In the genomic region with DNA sequence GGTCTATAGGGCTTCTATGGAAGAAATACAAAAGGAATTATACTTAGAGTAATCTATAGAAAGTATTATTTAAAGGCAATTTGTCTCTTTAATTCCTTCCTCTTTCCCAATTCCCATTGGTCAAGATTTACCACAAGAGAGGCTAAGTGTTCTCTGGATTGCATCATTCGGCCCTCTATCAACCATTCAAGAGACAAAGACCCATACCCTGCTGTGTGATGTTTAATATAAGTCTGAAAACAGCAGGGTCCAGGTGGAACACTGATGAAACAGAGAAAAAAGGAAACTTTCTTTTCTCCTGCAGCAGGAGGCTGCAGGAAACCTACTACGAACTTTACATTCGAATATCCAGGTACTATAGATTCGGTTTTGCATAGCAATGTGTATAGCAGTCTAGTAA, we compare ENCODE assay signal across 18 cellular contexts.
A peak's percentile ranks its signal among the peaks of the same experiment; 100 is the strongest.
DNase-seq lines count a peak whose midpoint lies in the region; ATAC-seq, FAIRE-seq and TF ChIP-seq lines count a peak whose summit lies in the region.
"Had no signal": no experiment of that assay in that cellular context is flagged by ENCODE, and none has a peak within 500 bp of the region (broad histone marks: within the 10 kb centered on the region; RNA-seq: fewer than 3 reads in every experiment).

No MANE protein-coding gene starts in this region.

- no peaks in the 10 kb centered on the region for H3K36me3 Mint-ChIP-seq in mesothelial cell of epicardium

- no peak overlapping the region for H4K91ac ChIP-seq in H1 (replicated peaks; ENCODE audit: insufficient read length, low read length)

- POLR2A ChIA-PET in H1 (lab: Charles Lee; ENCODE audit: partially characterized antibody), result no interaction called here

- no peaks in the 10 kb centered on the region for H3K79me1 ChIP-seq in H1 (ENCODE audit: low read depth, low read length)

- no peak for TF ChIP-seq RAD21 in H1 (IDR thresholded peaks at IDR 0.05 in 1 of 2, conservative IDR thresholded peaks at IDR 0.05 in 1 of 2; ENCODE audit: low read depth in 2 of 2, low read length in 2 of 2)

- H3K4me1 ChIP-seq in H1 (replicated peaks in 1 of 4; ENCODE audit: control insufficient read depth in 3 of 4, insufficient read depth in 4 of 4, low read length in 3 of 4), result peaks cover 0 to 3% (median 0%) of the 10 kb centered on the region in 4 experiments; a peak in 3 of 7 replicates
- H3K4me1 ChIP-seq in small intestine (ENCODE audit: control insufficient read depth in 2 of 2, insufficient read depth in 1 of 2, low read depth in 1 of 2, low read length in 1 of 2), result no peaks in the 10 kb centered on the region

- H4K20me1 ChIP-seq in H1 (replicated peaks in 1 of 2; ENCODE audit: control insufficient read depth in 1 of 2, insufficient read depth in 2 of 2, low read length in 2 of 2), result no peaks in the 10 kb centered on the region

- H3K9me3 Mint-ChIP-seq in mesothelial cell of epicardium, result peaks cover 5% of the 10 kb centered on the region

- WGBS in H1 (ENCODE audit: extremely low coverage in 1 of 2, insufficient coverage in 1 of 2, insufficient read length in 1 of 2, insufficient replicate concordance in 2 of 2, low coverage in 1 of 2, low lambda C conversion rate in 2 of 2, missing lambda C conversion rate in 1 of 2), 2 experiments, result 52% methylated on average over 4 of the region's 4 CpGs; no CpG with 5 or more reads in 1 of the 2 experiments
- 85 to 91% (median 85%) methylated on average over 4 of the region's 4 CpGs for WGBS in small intestine, 3 donors

- 0 out of 2 replicates have a peak overlapping the region, but pooled peaks have one; percentile 0 for H3K18ac ChIP-seq in H1 (ENCODE audit: extremely low read depth, low read length)

- H2BK20ac ChIP-seq in H1 (ENCODE audit: low read length), result no peak overlapping the region

- no peak overlapping the region for H2AK5ac ChIP-seq in H1 (ENCODE audit: low read depth, low read length)

- H3K27ac Mint-ChIP-seq in mesothelial cell of epicardium, result no peak overlapping the region
- H3K27ac Mint-ChIP-seq: B cell had no signal

- H3K56ac ChIP-seq in H1 (replicated peaks; ENCODE audit: insufficient read length, low read depth, low read length), result no peak overlapping the region

- no peak overlapping the region for H3K23ac ChIP-seq in H1 (ENCODE audit: insufficient read length)

- no peak for TF ChIP-seq POLR2A in H1 (IDR thresholded peaks at IDR 0.05; ENCODE audit: control extremely low read depth in 1 of 2, low read depth in 2 of 2, low read length in 2 of 2)

- no peak overlapping the region for H3K4ac ChIP-seq in H1 (replicated peaks; ENCODE audit: insufficient read length, low read depth, low read length)

- peak; percentile 10 for DNase-seq in NCI-H748 (lab: John Stamatoyannopoulos, UW; ENCODE audit: unreplicated experiment)
- no peak for DNase-seq in NCI-H748 treated with DMSO at 0.1 percent for 48 hours (lab: John Stamatoyannopoulos, UW)
- peak; percentile 52 for DNase-seq in NOMO-1 treated with DMSO at 0.1 percent for 48 hours (lab: John Stamatoyannopoulos, UW; ENCODE audit: unreplicated experiment)
- DNase-seq in H1 (ENCODE audit: low read depth in 1 of 2, low spot score in 2 of 2), result no peak
- DNase-seq in NCI-H1092 treated with DMSO at 0.1 percent for 48 hours (lab: John Stamatoyannopoulos, UW), result no peak
- no peak for DNase-seq in mesothelial cell of epicardium (ENCODE audit: low spot score in 2 of 2, unreplicated experiment in 2 of 2)
- DNase-seq in small intestine, result no peak
- DNase-seq: 8988T, DMS 273 treated with DMSO at 0.1 percent for 48 hours, DND-41, GM23248, NCI-H1105, NCI-H2081 treated with DMSO at 0.1 percent for 48 hours, NCI-H446 treated with DMSO at 0.1 percent for 48 hours, NCI-H774 had no signal

- ATAC-seq in HG03280 (IDR thresholded peaks at IDR 0.05; ENCODE audit: unreplicated experiment), result no peak

- H3K14ac ChIP-seq in H1 (ENCODE audit: insufficient read length), result no peak overlapping the region

- H3K4me3 ChIP-seq in H1 (ENCODE audit: extremely low read depth in 1 of 4, insufficient read depth in 2 of 4, low read depth in 3 of 4, low read length in 4 of 4) (no peak overlapping the region), small intestine (ENCODE audit: low read depth in 1 of 2, low read length in 2 of 2) (no peak overlapping the region)
- H3K4me3 ChIP-seq: GM23248 had no signal

- no peak overlapping the region for H2AFZ ChIP-seq in H1 (ENCODE audit: low read length)
- H2AFZ ChIP-seq: GM23248 had no signal

- no peak overlapping the region for H3K4me2 ChIP-seq in H1 (ENCODE audit: insufficient read depth in 1 of 2, low read depth in 2 of 2, low read length in 2 of 2)
- H3K4me2 ChIP-seq: KMS-11 had no signal

- no peaks in the 10 kb centered on the region for H3K27me3 Mint-ChIP-seq in mesothelial cell of epicardium (ENCODE audit: low read depth)
- H3K27me3 Mint-ChIP-seq: B cell had no signal

- H4K8ac ChIP-seq in H1 (ENCODE audit: extremely low read depth, insufficient read depth, low read length), result no peak overlapping the region

- TF ChIP-seq CTCF in H1 (IDR thresholded peaks at IDR 0.05; ENCODE audit: control extremely low read depth in 1 of 3, insufficient read depth in 1 of 3, low read depth in 1 of 3, low read length in 3 of 3) (no peak), mesothelial cell of epicardium (IDR thresholded peaks at IDR 0.05; ENCODE audit: unreplicated experiment) (no peak)

- H3K9ac ChIP-seq in H1 (replicated peaks in 1 of 4; ENCODE audit: extremely low read depth in 1 of 4, low read depth in 3 of 4, low read length in 3 of 4), result no peak overlapping the region
- H3K9ac ChIP-seq: GM23248, KMS-11 had no signal

- H4K5ac ChIP-seq in H1 (ENCODE audit: insufficient read length, low read depth, low read length), result peak overlapping the region; percentile 90

- H3K23me2 ChIP-seq in H1 (ENCODE audit: low read depth, low read length), result no peaks in the 10 kb centered on the region

- H3K9me3 ChIP-seq in H1 (ENCODE audit: insufficient read depth in 2 of 2, low read depth in 1 of 2, low read length in 1 of 2), result no peaks in the 10 kb centered on the region
- no peaks in the 10 kb centered on the region for H3K9me3 ChIP-seq in small intestine (ENCODE audit: control insufficient read depth, low read depth)

- no peak for TF ChIP-seq EP300 in H1 (IDR thresholded peaks at IDR 0.05; ENCODE audit: borderline replicate concordance in 1 of 2, low read depth in 2 of 2, low read length in 2 of 2)

- no peak overlapping the region for H3K4me3 Mint-ChIP-seq in mesothelial cell of epicardium
- H3K4me3 Mint-ChIP-seq: B cell had no signal

- H3K4me1 Mint-ChIP-seq in mesothelial cell of epicardium, result peaks cover 2% of the 10 kb centered on the region
- H3K4me1 Mint-ChIP-seq: B cell had no signal

- no peak for FAIRE-seq in H1 (lab: Jason Lieb, UNC)
- FAIRE-seq in small intestine (lab: Jason Lieb, UNC), result no peak

- H3K79me2 ChIP-seq in H1 (ENCODE audit: control insufficient read depth in 1 of 2, insufficient read depth in 2 of 2, low read length in 2 of 2), result no peaks in the 10 kb centered on the region

- no peak overlapping the region for H2BK120ac ChIP-seq in H1 (replicated peaks; ENCODE audit: low read depth, low read length)

- H3K27ac ChIP-seq in H1 (ENCODE audit: low read depth, low read length) (no peak overlapping the region), small intestine (ENCODE audit: low read depth in 1 of 2, low read length in 1 of 2) (no peak overlapping the region)
- H3K27ac ChIP-seq: GM23248, KMS-11 had no signal

- no peak overlapping the region for H2BK5ac ChIP-seq in H1 (ENCODE audit: low read depth, low read length)

- H2BK12ac ChIP-seq in H1 (ENCODE audit: low read depth, low read length), result no peak overlapping the region

- H2BK15ac ChIP-seq in H1 (ENCODE audit: low read length), result no peak overlapping the region

- CTCF ChIA-PET in H1 (lab: Charles Lee; ENCODE audit: partially characterized antibody), result no interaction called here

- H3K36me3 ChIP-seq in H1 (ENCODE audit: control insufficient read depth in 2 of 4, insufficient read depth in 4 of 4, low read length in 3 of 4), result no peaks in the 10 kb centered on the region
- H3K36me3 ChIP-seq in small intestine (ENCODE audit: control insufficient read depth in 2 of 2, insufficient read depth in 2 of 2, low read length in 2 of 2), result no peaks in the 10 kb centered on the region

- no peaks in the 10 kb centered on the region for H3K27me3 ChIP-seq in H1 (replicated peaks in 1 of 4; ENCODE audit: control insufficient read depth in 3 of 4, extremely low read depth in 1 of 4, insufficient read depth in 3 of 4, low read length in 3 of 4)
- H3K27me3 ChIP-seq in small intestine (ENCODE audit: control insufficient read depth in 2 of 2, insufficient read depth in 2 of 2, low read length in 2 of 2), result no peaks in the 10 kb centered on the region

TF ChIP-seq in H1, 55 proteins besides CTCF, POLR2A, EP300 and RAD21:
- no peak for TF ChIP-seq SIX5 (IDR thresholded peaks at IDR 0.05; ENCODE audit: low read depth, low read length)
- TF ChIP-seq, protein P1, sequence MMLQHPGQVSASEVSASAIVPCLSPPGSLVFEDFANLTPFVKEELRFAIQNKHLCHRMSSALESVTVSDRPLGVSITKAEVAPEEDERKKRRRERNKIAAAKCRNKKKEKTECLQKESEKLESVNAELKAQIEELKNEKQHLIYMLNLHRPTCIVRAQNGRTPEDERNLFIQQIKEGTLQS (IDR thresholded peaks at IDR 0.05; ENCODE audit: insufficient read depth, low read depth, low read length), result 0 out of 2 replicates have a peak, but pooled peaks have one; percentile 22
- TF ChIP-seq RXRA (IDR thresholded peaks at IDR 0.05; ENCODE audit: insufficient read depth, low read depth, low read length), result no peak
- TF ChIP-seq JUND (IDR thresholded peaks at IDR 0.05; ENCODE audit: low read length), result 0 out of 2 replicates have a peak, but pooled peaks have one; percentile 45
- TF ChIP-seq CTBP2 (IDR thresholded peaks at IDR 0.05; ENCODE audit: borderline replicate concordance, insufficient read depth, insufficient read length, low read length), result no peak
- no peak for TF ChIP-seq TAF7 (optimal IDR thresholded peaks at IDR 0.05; ENCODE audit: borderline replicate concordance, low read depth, low read length)
- TF ChIP-seq GTF2F1 (IDR thresholded peaks at IDR 0.05; ENCODE audit: borderline replicate concordance, low read depth, low read length), result no peak
- no peak for TF ChIP-seq BACH1 (IDR thresholded peaks at IDR 0.05; ENCODE audit: low read length)
- peak; percentile 91 for TF ChIP-seq CEBPB (IDR thresholded peaks at IDR 0.05; ENCODE audit: low read depth, low read length)

Comparison
In these comparisons a context has a peak if more than half of its experiments do, and no peak if none do; other contexts are left out.
1. DNase-seq: peak in NCI-H748 (single experiment) and NOMO-1 treated with DMSO at 0.1 percent for 48 hours (single experiment); none in NCI-H748 treated with DMSO at 0.1 percent for 48 hours (single experiment), H1 (0 of 2), NCI-H1092 treated with DMSO at 0.1 percent for 48 hours (single experiment), mesothelial cell of epicardium (0 of 2) and small intestine (single experiment).